In genomic region chr13:79030513-79030912, GRCh38 we compare ENCODE assay signal across 21 cellular contexts.
"Had no signal": no experiment of that assay in that cellular context is flagged by ENCODE, and none has a peak within 500 bp of the region (broad histone marks: within the 10 kb centered on the region; RNA-seq: fewer than 3 reads in every experiment).

No MANE protein-coding gene starts in this region.

- H3K36me3 ChIP-seq: MG63 had no signal

- H3K27me3 ChIP-seq: MG63 had no signal

- ATAC-seq: HepG2, Panc1, PC-3 had no signal

- H3K4me3 ChIP-seq: MG63, SK-N-MC had no signal

- H3K9me3 ChIP-seq: MG63 had no signal

- H3K27ac ChIP-seq: RWPE1, SK-N-MC had no signal

- DNase-seq: IMR-90, Karpas-422, KG1, MG63, NCI-H1105, NCI-H1417, NCI-H1436 treated with DMSO at 0.1 percent for 48 hours, NCI-H1694, NCI-H187 treated with DMSO at 0.1 percent for 48 hours, NCI-H2029 treated with DMSO at 0.1 percent for 48 hours, NCI-H2171, NCI-H226, NCI-H446 treated with DMSO at 0.1 percent for 48 hours, NCI-H510A treated with DMSO at 0.1 percent for 48 hours, NCI-H526, PC-3, T-helper 1 cell had no signal
